In genomic region chr9:38339087-38339486, GRCh38 we compare ENCODE assay signal across 12 cellular contexts. TPM values are rescaled to one million over a fixed set of nuclear protein-coding genes. Genes with fewer than 3 reads are reported as not detected.
A peak's percentile ranks its signal among the peaks of the same experiment; 100 is the strongest.
DNase-seq lines count a peak whose midpoint lies in the region; ATAC-seq and TF ChIP-seq lines count a peak whose summit lies in the region.
"Had no signal": no experiment of that assay in that cellular context is flagged by ENCODE, and none has a peak within 500 bp of the region (broad histone marks: within the 10 kb centered on the region; RNA-seq: fewer than 3 reads in every experiment).

No MANE protein-coding gene starts in this region.

- H3K9me3 ChIP-seq in naive thymus-derived CD4-positive, alpha-beta T cell (ENCODE audit: control insufficient read depth in 2 of 3, low read length in 3 of 3): no peaks in the 10 kb centered on the region
- H3K9me3 ChIP-seq in effector memory CD4-positive, alpha-beta T cell (ENCODE audit: control insufficient read depth, low read length): no peaks in the 10 kb centered on the region
- peaks cover 0 to 7% (median 0%) of the 10 kb centered on the region in 4 donors for H3K9me3 ChIP-seq in stomach
- H3K9me3 ChIP-seq: thoracic aorta had no signal

- in situ Hi-C loops in brain microvascular endothelial cell (cut with HindIII; ENCODE audit: low pct_ligation_motif_present, low sequenced_read_pairs): no loop called here

- H3K27ac Mint-ChIP-seq in naive thymus-derived CD4-positive, alpha-beta T cell: no peak overlapping the region

- no peak for TF ChIP-seq POLR2A in stomach (IDR thresholded peaks at IDR 0.05)

- H3K4me3 Mint-ChIP-seq in naive thymus-derived CD4-positive, alpha-beta T cell: no peak overlapping the region

- H3K27ac ChIP-seq in brain microvascular endothelial cell (no peak overlapping the region), stomach (peak overlapping the region in 2 of 5 donors; percentile 17 to 21)
- no peak overlapping the region for H3K27ac ChIP-seq in naive thymus-derived CD4-positive, alpha-beta T cell (ENCODE audit: low read depth, low read length)
- no peak overlapping the region for H3K27ac ChIP-seq in effector memory CD4-positive, alpha-beta T cell (ENCODE audit: insufficient read depth, low read length, poor library complexity, severe bottlenecking)
- H3K27ac ChIP-seq: 22Rv1, thoracic aorta had no signal

- no peaks in the 10 kb centered on the region for H3K36me3 ChIP-seq in brain microvascular endothelial cell (replicated peaks)
- H3K36me3 ChIP-seq in naive thymus-derived CD4-positive, alpha-beta T cell (ENCODE audit: control insufficient read depth in 2 of 3, insufficient read depth in 3 of 3, low read length in 3 of 3): no peaks in the 10 kb centered on the region
- H3K36me3 ChIP-seq in effector memory CD4-positive, alpha-beta T cell (ENCODE audit: control insufficient read depth, insufficient read depth, low read length): no peaks in the 10 kb centered on the region
- H3K36me3 ChIP-seq in stomach: no peaks in the 10 kb centered on the region
- H3K36me3 ChIP-seq: thoracic aorta had no signal

- H3K4me3 ChIP-seq in brain microvascular endothelial cell (ENCODE audit: low read depth, low read length) (no peak overlapping the region), stomach (no peak overlapping the region)
- no peak overlapping the region for H3K4me3 ChIP-seq in naive thymus-derived CD4-positive, alpha-beta T cell (ENCODE audit: low read length)
- no peak overlapping the region for H3K4me3 ChIP-seq in effector memory CD4-positive, alpha-beta T cell (ENCODE audit: insufficient read depth, low read depth, low read length, poor library complexity, severe bottlenecking)
- H3K4me3 ChIP-seq: thoracic aorta had no signal

- ATAC-seq in HG03060 (IDR thresholded peaks at IDR 0.05; ENCODE audit: low read depth, unreplicated experiment) (peak; percentile 66), HG02870 (IDR thresholded peaks at IDR 0.05; ENCODE audit: unreplicated experiment) (no peak)
- ATAC-seq in naive thymus-derived CD4-positive, alpha-beta T cell: peak; percentile 57

- DNase-seq in NCI-H2196 (lab: John Stamatoyannopoulos, UW; ENCODE audit: unreplicated experiment) (peak; percentile 17), NCI-H2196 treated with DMSO at 0.1 percent for 48 hours (lab: John Stamatoyannopoulos, UW; ENCODE audit: unreplicated experiment) (no peak), brain microvascular endothelial cell (peak; percentile 19), stomach (no peak)
- DNase-seq in naive thymus-derived CD4-positive, alpha-beta T cell: no peak
- no peak for DNase-seq in effector memory CD4-positive, alpha-beta T cell
- DNase-seq: activated CD4-positive, alpha-beta T cell treated with anti-CD3 and anti-CD28 coated beads for 4 hours; erythroblast had no signal

- 24 to 47% (median 41%) methylated on average over 3 of the region's 3 CpGs for WGBS in stomach, 5 donors

- intact Hi-C loops in naive thymus-derived CD4-positive, alpha-beta T cell (cut with micrococcal nuclease): loop anchor here in 1 of 2 donors (10.0 kb wide), 1 partner anchor 56 kb away; the partner anchor contains the start of gene ALDH1B1
- intact Hi-C loops in stomach (cut with DNase I; ENCODE audit: low total_unique reads): no loop called here

- H3K4me1 ChIP-seq in naive thymus-derived CD4-positive, alpha-beta T cell (ENCODE audit: control insufficient read depth in 2 of 2, insufficient read depth in 2 of 2, low read length in 2 of 2): no peaks in the 10 kb centered on the region
- H3K4me1 ChIP-seq in effector memory CD4-positive, alpha-beta T cell (ENCODE audit: control insufficient read depth, insufficient read depth, low read length, poor library complexity, severe bottlenecking): no peaks in the 10 kb centered on the region
- no peaks in the 10 kb centered on the region for H3K4me1 ChIP-seq in stomach

- peaks cover 0 to 6% (median 0%) of the 10 kb centered on the region in 5 donors for H3K36me3 Mint-ChIP-seq in naive thymus-derived CD4-positive, alpha-beta T cell

- peaks cover 0 to 8% (median 0%) of the 10 kb centered on the region in 7 donors for H3K4me1 Mint-ChIP-seq in naive thymus-derived CD4-positive, alpha-beta T cell

- H3K27me3 Mint-ChIP-seq in naive thymus-derived CD4-positive, alpha-beta T cell: peaks cover 0 to 10% (median 5%) of the 10 kb centered on the region in 5 donors

- CTCF ChIA-PET in naive thymus-derived CD4-positive, alpha-beta T cell (lab: Charles Lee): no interaction called here

- POLR2A ChIA-PET in naive thymus-derived CD4-positive, alpha-beta T cell (lab: Charles Lee): no interaction called here

- H3K9me3 Mint-ChIP-seq in naive thymus-derived CD4-positive, alpha-beta T cell: peaks cover 0 to 6% (median 0%) of the 10 kb centered on the region in 11 donors

- H3K27me3 ChIP-seq in brain microvascular endothelial cell (replicated peaks) (peaks cover 4% of the 10 kb centered on the region), stomach (no peaks in the 10 kb centered on the region)
- H3K27me3 ChIP-seq in naive thymus-derived CD4-positive, alpha-beta T cell (ENCODE audit: control insufficient read depth in 2 of 2, insufficient read depth in 2 of 2, low read length in 2 of 2): no peaks in the 10 kb centered on the region
- H3K27me3 ChIP-seq in effector memory CD4-positive, alpha-beta T cell (replicated peaks; ENCODE audit: control insufficient read depth, insufficient read depth, low read length, poor library complexity, severe bottlenecking): no peaks in the 10 kb centered on the region

- TF ChIP-seq CTCF in brain microvascular endothelial cell (IDR thresholded peaks at IDR 0.05; ENCODE audit: low read depth, low read length, missing control alignments) (no peak), stomach (IDR thresholded peaks at IDR 0.05) (no peak)

- TF ChIP-seq EP300 in stomach (IDR thresholded peaks at IDR 0.05): no peak

RNA-seq across cellular contexts. Expression of gene ALDH1B1, which starts 53.4 kb away (rescaled TPM):
- 10 to 100 TPM in 1 of 5 experiments, 1 to 10 TPM in 4; 1.9 to 13.4 (median 3.8) TPM for total RNA-seq in naive thymus-derived CD4-positive, alpha-beta T cell
- 10 to 100 TPM in 1 of 2 donors, 1 to 10 TPM in 1; 6.5 to 10.7 TPM for polyA plus RNA-seq in naive thymus-derived CD4-positive, alpha-beta T cell
- total RNA-seq in stomach: 10 to 100 TPM in 4 of 5 donors, under 1 TPM in 1; 0.58 to 68.7 (median 28.4) TPM
- 10 to 100 TPM; 12.1 to 17.7 (median 17.0) TPM for polyA plus RNA-seq in stomach

Comparison
In these comparisons a context has a peak if more than half of its experiments do, and no peak if none do; other contexts are left out.
1. DNase-seq: peak in NCI-H2196 (single experiment) and brain microvascular endothelial cell (single experiment); none in NCI-H2196 treated with DMSO at 0.1 percent for 48 hours (single experiment), naive thymus-derived CD4-positive, alpha-beta T cell (0 of 9), effector memory CD4-positive, alpha-beta T cell (0 of 3) and stomach (single experiment).